ENCODE assay signal across 11 cellular contexts in the genomic region with DNA sequence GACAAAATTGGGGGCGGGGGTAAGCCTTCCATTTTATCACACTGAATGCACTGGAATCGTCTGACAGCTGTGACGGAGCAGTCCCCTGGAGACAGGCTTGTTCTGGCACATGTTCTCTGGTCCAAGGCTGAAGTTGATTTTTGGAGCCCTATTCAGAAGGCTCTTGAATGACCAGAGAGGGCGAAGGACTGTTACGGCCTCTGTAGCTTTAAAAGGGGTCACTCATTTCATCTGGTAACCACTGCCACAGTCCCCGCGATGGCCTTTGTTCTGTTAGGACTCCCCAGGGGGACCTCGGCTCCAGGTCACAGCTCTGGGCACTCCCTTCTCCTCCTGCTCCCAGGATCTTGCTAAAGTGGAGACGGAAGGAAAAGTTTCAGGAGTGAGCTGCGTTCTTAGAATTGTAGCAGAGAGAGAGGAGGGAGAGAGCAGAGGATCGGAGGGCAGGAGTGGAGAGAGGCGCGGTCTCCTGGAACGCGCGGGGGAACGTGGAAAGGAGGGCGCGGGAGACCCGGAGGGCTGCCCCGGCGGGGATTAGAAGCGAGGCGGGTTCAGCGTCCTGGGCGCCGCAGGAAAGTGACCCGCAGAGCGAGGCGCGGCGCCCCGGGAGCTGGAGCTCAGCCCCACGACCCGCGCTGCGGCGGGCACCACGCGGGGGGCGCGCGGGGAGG.
DNase-seq lines count a peak whose midpoint lies in the region; ATAC-seq and TF ChIP-seq lines count a peak whose summit lies in the region.
"Had no signal": no experiment of that assay in that cellular context is flagged by ENCODE, and none has a peak within 500 bp of the region (broad histone marks: within the 10 kb centered on the region; RNA-seq: fewer than 3 reads in every experiment).

No MANE protein-coding gene starts in this region.

- DNase-seq in activated CD4-positive, alpha-beta T cell treated with anti-CD3 and anti-CD28 coated beads, Interleukin-2, amount 10 ng/mL, durations not matched to agents 7 days and 5 days = no peak
- no peak for DNase-seq in activated CD4-positive, alpha-beta T cell treated with anti-CD3 and anti-CD28 coated beads for 48 hours
- DNase-seq in stimulated activated naive CD8-positive, alpha-beta T cell treated with anti-CD3 and anti-CD28 coated beads, Interleukin-15, Interleukin-2, amounts not matched to agents 100 U/mL and 50 U/mL, for 24 hours = no peak
- no peak for DNase-seq in stimulated activated CD8-positive, alpha-beta memory T cell treated with anti-CD3 and anti-CD28 coated beads, Interleukin-4, amount 100 ng/mL, for 48 hours
- DNase-seq in psoas muscle = no peak
- DNase-seq: midbrain, SHP77 had no signal

- H3K9ac ChIP-seq in iPS-15b (ENCODE audit: low read depth, low read length) = no peak overlapping the region

- H3K4me1 Mint-ChIP-seq in activated CD4-positive, alpha-beta T cell treated with anti-CD3 and anti-CD28 coated beads, Interleukin-2, amount 10 ng/mL, durations not matched to agents 7 days and 5 days = peaks cover 6% of the 10 kb centered on the region
- peaks cover 4% of the 10 kb centered on the region for H3K4me1 Mint-ChIP-seq in activated T-helper 17 cell treated with anti-CD3 and anti-CD28 coated beads, Interleukin-2, amount 50 U/mL, for 72 hours

- no peaks in the 10 kb centered on the region for H3K9me3 ChIP-seq in iPS-15b (ENCODE audit: control insufficient read depth, insufficient read depth, low read length)
- no peaks in the 10 kb centered on the region for H3K9me3 ChIP-seq in psoas muscle

- no peaks in the 10 kb centered on the region for H3K36me3 ChIP-seq in iPS-15b (ENCODE audit: control insufficient read depth, insufficient read depth, low read length)
- no peaks in the 10 kb centered on the region for H3K36me3 ChIP-seq in psoas muscle (ENCODE audit: insufficient read depth in 1 of 2, low read depth in 1 of 2)

- no peak for TF ChIP-seq CTCF in psoas muscle (IDR thresholded peaks at IDR 0.05)

- H3K36me3 Mint-ChIP-seq in activated CD4-positive, alpha-beta T cell treated with anti-CD3 and anti-CD28 coated beads, Interleukin-2, amount 10 ng/mL, durations not matched to agents 7 days and 5 days (ENCODE audit: low read depth) = no peaks in the 10 kb centered on the region
- no peaks in the 10 kb centered on the region for H3K36me3 Mint-ChIP-seq in activated T-helper 17 cell treated with anti-CD3 and anti-CD28 coated beads, Interleukin-2, amount 50 U/mL, for 72 hours (ENCODE audit: low read depth)

- POLR2A ChIA-PET in activated CD4-positive, alpha-beta T cell treated with anti-CD3 and anti-CD28 coated beads, Interleukin-2, amount 10 ng/mL, durations not matched to agents 7 days and 5 days (lab: Charles Lee) = no interaction called here

- no peak overlapping the region for H3K27ac ChIP-seq in psoas muscle

- no peaks in the 10 kb centered on the region for H3K9me3 Mint-ChIP-seq in activated CD4-positive, alpha-beta T cell treated with anti-CD3 and anti-CD28 coated beads, Interleukin-2, amount 10 ng/mL, durations not matched to agents 7 days and 5 days
- no peaks in the 10 kb centered on the region for H3K9me3 Mint-ChIP-seq in activated T-helper 17 cell treated with anti-CD3 and anti-CD28 coated beads, Interleukin-2, amount 50 U/mL, for 72 hours

- intact Hi-C loops in psoas muscle (cut with DNase I) = no loop called here

- H3K27me3 ChIP-seq in iPS-15b (ENCODE audit: control insufficient read depth, insufficient read depth, low read length) (peaks cover 51% of the 10 kb centered on the region), psoas muscle (ENCODE audit: insufficient read depth in 3 of 3, low read length in 2 of 3) (peaks cover 0 to 31% (median 4%) of the 10 kb centered on the region in 3 donors)

- WGBS in psoas muscle, 3 donors = 0 to 2% (median 1%) methylated on average over 28 to 42 of the region's 43 CpGs

- no peak overlapping the region for H3K27ac Mint-ChIP-seq in activated CD4-positive, alpha-beta T cell treated with anti-CD3 and anti-CD28 coated beads, Interleukin-2, amount 10 ng/mL, durations not matched to agents 7 days and 5 days
- H3K27ac Mint-ChIP-seq in activated T-helper 17 cell treated with anti-CD3 and anti-CD28 coated beads, Interleukin-2, amount 50 U/mL, for 72 hours = no peak overlapping the region
- H3K27ac Mint-ChIP-seq: B cell had no signal

- H3K4me3 Mint-ChIP-seq in activated CD4-positive, alpha-beta T cell treated with anti-CD3 and anti-CD28 coated beads, Interleukin-2, amount 10 ng/mL, durations not matched to agents 7 days and 5 days = peak overlapping the region; percentile 54
- H3K4me3 Mint-ChIP-seq in activated T-helper 17 cell treated with anti-CD3 and anti-CD28 coated beads, Interleukin-2, amount 50 U/mL, for 72 hours = peak overlapping the region; percentile 76
- H3K4me3 Mint-ChIP-seq: B cell had no signal

- H3K27me3 Mint-ChIP-seq in activated CD4-positive, alpha-beta T cell treated with anti-CD3 and anti-CD28 coated beads, Interleukin-2, amount 10 ng/mL, durations not matched to agents 7 days and 5 days = peaks cover 41% of the 10 kb centered on the region
- H3K27me3 Mint-ChIP-seq in activated T-helper 17 cell treated with anti-CD3 and anti-CD28 coated beads, Interleukin-2, amount 50 U/mL, for 72 hours = peaks cover 30% of the 10 kb centered on the region

- H3K4me1 ChIP-seq in iPS-15b (ENCODE audit: control insufficient read depth, insufficient read depth, low read length) (no peaks in the 10 kb centered on the region), psoas muscle (no peaks in the 10 kb centered on the region)

- ATAC-seq in activated T-helper 17 cell treated with anti-CD3 and anti-CD28 coated beads, Interleukin-2, amount 50 U/mL, for 72 hours (replicated peaks) = no peak
- ATAC-seq in stimulated activated naive CD8-positive, alpha-beta T cell treated with anti-CD3 and anti-CD28 coated beads, Interleukin-15, Interleukin-2, amounts not matched to agents 100 U/mL and 50 U/mL, for 24 hours = peak; percentile 34
- ATAC-seq in GM21390 (IDR thresholded peaks at IDR 0.05; ENCODE audit: unreplicated experiment) (no peak), psoas muscle (no peak)

- peak overlapping the region; percentile 71 for H3K4me3 ChIP-seq in iPS-15b (ENCODE audit: low read depth, low read length)
- H3K4me3 ChIP-seq in psoas muscle = no peak overlapping the region

- CTCF ChIA-PET in activated CD4-positive, alpha-beta T cell treated with anti-CD3 and anti-CD28 coated beads, Interleukin-2, amount 10 ng/mL, durations not matched to agents 7 days and 5 days (lab: Charles Lee) = no interaction called here
